Comparison of ENCODE assay signal across 3 cellular contexts in genomic region chr17:70562137-70562536, GRCh38.
TF ChIP-seq lines count a peak whose summit lies in the region.

No MANE protein-coding gene starts in this region.

TF ChIP-seq in HepG2, 621 proteins besides CTCF, POLR2A, EP300 and RAD21:
- TF ChIP-seq ARNT (IDR thresholded peaks at IDR 0.05) (no peak), ZNF580 (CRISPR knock-in tag; IDR thresholded peaks at IDR 0.05; ENCODE audit: borderline replicate concordance, low read depth) (no peak), ZNF768 (CRISPR knock-in tag; IDR thresholded peaks at IDR 0.05) (no peak), RBFOX2 (IDR thresholded peaks at IDR 0.05; ENCODE audit: low read depth, low read length) (no peak), ZNF784 (CRISPR knock-in tag; IDR thresholded peaks at IDR 0.05; ENCODE audit: borderline replicate concordance) (no peak), HNF4G (IDR thresholded peaks at IDR 0.05; ENCODE audit: borderline replicate concordance, low read depth, low read length) (no peak), HNF4G (CRISPR knock-in tag; IDR thresholded peaks at IDR 0.05; ENCODE audit: borderline replicate concordance, low read depth) (no peak), MAFF (IDR thresholded peaks at IDR 0.05; ENCODE audit: low read depth, low read length) (peak; percentile 70), MAFK (conservative IDR thresholded peaks at IDR 0.05 in 1 of 2, IDR thresholded peaks at IDR 0.05 in 1 of 2; ENCODE audit: low read length in 2 of 2) (peak in 1 of 2 experiments; percentile 79; a peak in 3 of 4 replicates), GTF3A (CRISPR knock-in tag; conservative IDR thresholded peaks at IDR 0.05) (no peak), FOXM1 (CRISPR knock-in tag; IDR thresholded peaks at IDR 0.05) (no peak)
- TF ChIP-seq, protein P1, sequence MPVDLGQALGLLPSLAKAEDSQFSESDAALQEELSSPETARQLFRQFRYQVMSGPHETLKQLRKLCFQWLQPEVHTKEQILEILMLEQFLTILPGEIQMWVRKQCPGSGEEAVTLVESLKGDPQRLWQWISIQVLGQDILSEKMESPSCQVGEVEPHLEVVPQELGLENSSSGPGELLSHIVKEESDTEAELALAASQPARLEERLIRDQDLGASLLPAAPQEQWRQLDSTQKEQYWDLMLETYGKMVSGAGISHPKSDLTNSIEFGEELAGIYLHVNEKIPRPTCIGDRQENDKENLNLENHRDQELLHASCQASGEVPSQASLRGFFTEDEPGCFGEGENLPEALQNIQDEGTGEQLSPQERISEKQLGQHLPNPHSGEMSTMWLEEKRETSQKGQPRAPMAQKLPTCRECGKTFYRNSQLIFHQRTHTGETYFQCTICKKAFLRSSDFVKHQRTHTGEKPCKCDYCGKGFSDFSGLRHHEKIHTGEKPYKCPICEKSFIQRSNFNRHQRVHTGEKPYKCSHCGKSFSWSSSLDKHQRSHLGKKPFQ (CRISPR knock-in tag; IDR thresholded peaks at IDR 0.05; ENCODE audit: insufficient replicate concordance), result no peak

TF ChIP-seq in A549, 52 proteins besides CTCF, POLR2A, EP300 and RAD21:
- TF ChIP-seq MAFK (IDR thresholded peaks at IDR 0.05; ENCODE audit: partially characterized antibody), result peak; percentile 76
- no peak for TF ChIP-seq RCOR1 (IDR thresholded peaks at IDR 0.05; ENCODE audit: low read depth, low read length)

TF ChIP-seq in IMR-90, 13 proteins besides CTCF, POLR2A, EP300 and RAD21:
- TF ChIP-seq RFX5 (IDR thresholded peaks at IDR 0.05; ENCODE audit: low read depth, low read length), result no peak
- peak; percentile 47 for TF ChIP-seq MAFK (IDR thresholded peaks at IDR 0.05; ENCODE audit: low read depth, low read length)
- no peak for TF ChIP-seq MAZ (IDR thresholded peaks at IDR 0.05; ENCODE audit: borderline replicate concordance, low read depth, low read length)
- no peak for TF ChIP-seq NFE2L2 (IDR thresholded peaks at IDR 0.05; ENCODE audit: low read depth, low read length)
- TF ChIP-seq, protein P2, sequence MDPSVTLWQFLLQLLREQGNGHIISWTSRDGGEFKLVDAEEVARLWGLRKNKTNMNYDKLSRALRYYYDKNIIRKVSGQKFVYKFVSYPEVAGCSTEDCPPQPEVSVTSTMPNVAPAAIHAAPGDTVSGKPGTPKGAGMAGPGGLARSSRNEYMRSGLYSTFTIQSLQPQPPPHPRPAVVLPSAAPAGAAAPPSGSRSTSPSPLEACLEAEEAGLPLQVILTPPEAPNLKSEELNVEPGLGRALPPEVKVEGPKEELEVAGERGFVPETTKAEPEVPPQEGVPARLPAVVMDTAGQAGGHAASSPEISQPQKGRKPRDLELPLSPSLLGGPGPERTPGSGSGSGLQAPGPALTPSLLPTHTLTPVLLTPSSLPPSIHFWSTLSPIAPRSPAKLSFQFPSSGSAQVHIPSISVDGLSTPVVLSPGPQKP (IDR thresholded peaks at IDR 0.05; ENCODE audit: borderline replicate concordance, low read depth, low read length), result no peak
